In the genomic region with DNA sequence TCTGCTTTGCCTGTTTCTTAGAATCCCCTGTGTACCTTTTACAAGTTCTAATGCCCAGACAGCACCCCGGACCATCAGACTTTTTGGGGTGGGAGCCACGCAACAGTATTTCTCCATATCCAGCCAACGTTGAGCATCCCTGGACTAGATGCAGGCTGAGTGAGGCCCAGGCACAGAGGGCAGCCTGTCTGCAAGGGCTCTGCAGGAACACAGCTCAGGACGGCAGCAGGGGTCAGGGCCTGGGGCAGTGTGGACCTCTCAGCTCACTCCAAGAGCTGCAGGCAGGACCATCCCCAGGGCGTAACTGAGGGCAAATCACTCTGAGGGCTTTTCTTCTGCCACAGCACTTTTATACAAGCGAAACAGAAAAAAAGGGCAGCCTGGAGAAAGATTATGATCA, we compare ENCODE assay signal across 14 cellular contexts.
DNase-seq lines count a peak whose midpoint lies in the region; ATAC-seq, FAIRE-seq and TF ChIP-seq lines count a peak whose summit lies in the region.
"Had no signal": no experiment of that assay in that cellular context is flagged by ENCODE, and none has a peak within 500 bp of the region (broad histone marks: within the 10 kb centered on the region; RNA-seq: fewer than 3 reads in every experiment).

No MANE protein-coding gene starts in this region.

- no peaks in the 10 kb centered on the region for H3K79me1 ChIP-seq in H1 (ENCODE audit: low read depth, low read length)

- CTCF ChIA-PET in H1 (lab: Charles Lee; ENCODE audit: partially characterized antibody): interaction anchor here (1.0 kb wide), 2 partner anchors 33 to 150 kb away, joined by 3 read pairs; no protein-coding TSS in a partner anchor

- H3K4me3 ChIP-seq in right cardiac atrium (ENCODE audit: low read length) (no peak overlapping the region), H1 (ENCODE audit: extremely low read depth in 1 of 4, insufficient read depth in 2 of 4, low read depth in 3 of 4, low read length in 4 of 4) (no peak overlapping the region)
- H3K4me3 ChIP-seq: BLaER1 treated with 17β-estradiol and CSF1 and Interleukin-3, amounts not matched to agents 10 nM and 100 nM had no signal

- 90% methylated on average over 6 of the region's 6 CpGs for WGBS in right cardiac atrium
- 79% methylated on average over 6 of the region's 6 CpGs; no CpG with 5 or more reads in 1 of the 2 experiments for whole genome bisulfite sequencing in H1 (ENCODE audit: extremely low coverage in 1 of 2, insufficient coverage in 1 of 2, insufficient read length in 1 of 2, insufficient replicate concordance in 2 of 2, low coverage in 1 of 2, low lambda C conversion rate in 2 of 2, missing lambda C conversion rate in 1 of 2), 2 experiments

- H3K36me3 Mint-ChIP-seq in nephron progenitor cell (ENCODE audit: low read depth): no peaks in the 10 kb centered on the region
- H3K36me3 Mint-ChIP-seq: CD4-positive, CD25-positive, alpha-beta regulatory T cell had no signal

- H2AFZ ChIP-seq in H1 (ENCODE audit: low read length): 0 out of 2 replicates have a peak overlapping the region, but pooled peaks have one; percentile 3

- no peak overlapping the region for H3K4me3 Mint-ChIP-seq in nephron progenitor cell
- H3K4me3 Mint-ChIP-seq: CD4-positive, CD25-positive, alpha-beta regulatory T cell had no signal

- no peak for FAIRE-seq in H1 (lab: Jason Lieb, UNC)
- no peak for FAIRE-seq in frontal cortex (lab: Jason Lieb, UNC)
- FAIRE-seq: HTR-8/SVneo had no signal

- no peak overlapping the region for H3K4ac ChIP-seq in H1 (replicated peaks; ENCODE audit: insufficient read length, low read depth, low read length)

- H2BK120ac ChIP-seq in H1 (replicated peaks; ENCODE audit: low read depth, low read length): no peak overlapping the region

- H3K23me2 ChIP-seq in H1 (ENCODE audit: low read depth, low read length): no peaks in the 10 kb centered on the region

- H3K27ac Mint-ChIP-seq in nephron progenitor cell: peak overlapping the region; percentile 19
- H3K27ac Mint-ChIP-seq: CD4-positive, CD25-positive, alpha-beta regulatory T cell had no signal

- H4K91ac ChIP-seq in H1 (replicated peaks; ENCODE audit: insufficient read length, low read length): no peak overlapping the region

- no peaks in the 10 kb centered on the region for H3K9me3 Mint-ChIP-seq in nephron progenitor cell
- H3K9me3 Mint-ChIP-seq: CD4-positive, CD25-positive, alpha-beta regulatory T cell had no signal

- H3K27me3 ChIP-seq in right cardiac atrium (ENCODE audit: control insufficient read depth, insufficient read depth) (no peaks in the 10 kb centered on the region), H1 (replicated peaks in 1 of 4; ENCODE audit: control insufficient read depth in 3 of 4, extremely low read depth in 1 of 4, insufficient read depth in 3 of 4, low read length in 3 of 4) (no peaks in the 10 kb centered on the region)
- H3K27me3 ChIP-seq: BLaER1 treated with 17β-estradiol and CSF1 and Interleukin-3, amounts not matched to agents 10 nM and 100 nM had no signal

- peaks cover 34% of the 10 kb centered on the region for H3K4me1 Mint-ChIP-seq in nephron progenitor cell
- H3K4me1 Mint-ChIP-seq: CD4-positive, CD25-positive, alpha-beta regulatory T cell had no signal

- H3K36me3 ChIP-seq in H1 (ENCODE audit: control insufficient read depth in 2 of 4, insufficient read depth in 4 of 4, low read length in 3 of 4): no peaks in the 10 kb centered on the region
- H3K36me3 ChIP-seq: BLaER1 treated with 17β-estradiol and CSF1 and Interleukin-3, amounts not matched to agents 10 nM and 100 nM had no signal

- H2BK5ac ChIP-seq in H1 (ENCODE audit: low read depth, low read length): no peak overlapping the region

- in situ Hi-C loops in KBM-7 (cut with MboI; ENCODE audit: low pct_unique_long_range_greater_than_20kb, low sequenced_read_pairs): no loop called here

- intact Hi-C loops in right cardiac atrium (cut with DNase I) (no loop called here), left ventricle myocardium superior (cut with micrococcal nuclease) (no loop called here)

- H3K27me3 Mint-ChIP-seq in nephron progenitor cell (ENCODE audit: low read depth, poor library complexity): peaks cover 5% of the 10 kb centered on the region

- no peak overlapping the region for H3K14ac ChIP-seq in H1 (ENCODE audit: insufficient read length)

- no peaks in the 10 kb centered on the region for H4K20me1 ChIP-seq in H1 (replicated peaks in 1 of 2; ENCODE audit: control insufficient read depth in 1 of 2, insufficient read depth in 2 of 2, low read length in 2 of 2)
- H4K20me1 ChIP-seq: BLaER1 treated with 17β-estradiol and CSF1 and Interleukin-3, amounts not matched to agents 10 nM and 100 nM had no signal

- POLR2A ChIA-PET in H1 (lab: Charles Lee; ENCODE audit: partially characterized antibody): no interaction called here

- H3K23ac ChIP-seq in H1 (ENCODE audit: insufficient read length): no peak overlapping the region

- no peak overlapping the region for H3K9ac ChIP-seq in H1 (replicated peaks in 1 of 4; ENCODE audit: extremely low read depth in 1 of 4, low read depth in 3 of 4, low read length in 3 of 4)
- H3K9ac ChIP-seq: BLaER1 treated with 17β-estradiol and CSF1 and Interleukin-3, amounts not matched to agents 10 nM and 100 nM had no signal

- ATAC-seq in right cardiac atrium (peak; percentile 26 to 31), left ventricle myocardium superior (no peak)

- H3K9me3 ChIP-seq in right cardiac atrium (ENCODE audit: control insufficient read depth, low read length) (no peaks in the 10 kb centered on the region), H1 (ENCODE audit: insufficient read depth in 2 of 2, low read depth in 1 of 2, low read length in 1 of 2) (no peaks in the 10 kb centered on the region)
- H3K9me3 ChIP-seq: BLaER1 treated with 17β-estradiol and CSF1 and Interleukin-3, amounts not matched to agents 10 nM and 100 nM had no signal

- H2BK12ac ChIP-seq in H1 (ENCODE audit: low read depth, low read length): no peak overlapping the region

- H4K5ac ChIP-seq in H1 (ENCODE audit: insufficient read length, low read depth, low read length): no peak overlapping the region

- no peak overlapping the region for H2BK20ac ChIP-seq in H1 (ENCODE audit: low read length)

- H3K4me1 ChIP-seq in right cardiac atrium (ENCODE audit: control insufficient read depth, insufficient read depth, low read length) (no peaks in the 10 kb centered on the region), H1 (replicated peaks in 1 of 4; ENCODE audit: control insufficient read depth in 3 of 4, insufficient read depth in 4 of 4, low read length in 3 of 4) (peaks cover 0 to 2% (median 0%) of the 10 kb centered on the region in 4 experiments; a peak in 1 of 7 replicates)
- H3K4me1 ChIP-seq: BLaER1 treated with 17β-estradiol and CSF1 and Interleukin-3, amounts not matched to agents 10 nM and 100 nM had no signal

- no peak overlapping the region for H2AK5ac ChIP-seq in H1 (ENCODE audit: low read depth, low read length)

- DNase-seq in right cardiac atrium: no peak
- DNase-seq in left ventricle myocardium superior: no peak
- DNase-seq in H1 (ENCODE audit: low read depth in 1 of 2, low spot score in 2 of 2): no peak
- DNase-seq in nephron progenitor cell: no peak
- DNase-seq in KBM-7: no peak
- no peak for DNase-seq in frontal cortex (ENCODE audit: low spot score in 2 of 2)
- DNase-seq in anterior cingulate cortex (lab: John Stamatoyannopoulos, UW): no peak
- DNase-seq: 8988T; ACHN; CD4-positive, CD25-positive, alpha-beta regulatory T cell; DMS53; H7 had no signal

- no peak for TF ChIP-seq EP300 in H1 (IDR thresholded peaks at IDR 0.05; ENCODE audit: borderline replicate concordance in 1 of 2, low read depth in 2 of 2, low read length in 2 of 2)

- TF ChIP-seq CTCF in H1 (IDR thresholded peaks at IDR 0.05; ENCODE audit: control extremely low read depth in 1 of 3, insufficient read depth in 1 of 3, low read depth in 1 of 3, low read length in 3 of 3): no peak
- no peak for TF ChIP-seq CTCF in nephron progenitor cell (IDR thresholded peaks at IDR 0.05)

- H3K4me2 ChIP-seq in H1 (ENCODE audit: insufficient read depth in 1 of 2, low read depth in 2 of 2, low read length in 2 of 2): no peak overlapping the region
- H3K4me2 ChIP-seq: BLaER1 treated with 17β-estradiol and CSF1 and Interleukin-3, amounts not matched to agents 10 nM and 100 nM had no signal

- no peak overlapping the region for H3K56ac ChIP-seq in H1 (replicated peaks; ENCODE audit: insufficient read length, low read depth, low read length)

- no peaks in the 10 kb centered on the region for H3K79me2 ChIP-seq in H1 (ENCODE audit: control insufficient read depth in 1 of 2, insufficient read depth in 2 of 2, low read length in 2 of 2)

- H4K8ac ChIP-seq in H1 (ENCODE audit: extremely low read depth, insufficient read depth, low read length): no peak overlapping the region

- TF ChIP-seq RAD21 in H1 (IDR thresholded peaks at IDR 0.05 in 1 of 2, conservative IDR thresholded peaks at IDR 0.05 in 1 of 2; ENCODE audit: low read depth in 2 of 2, low read length in 2 of 2): no peak

- H3K27ac ChIP-seq in right cardiac atrium (ENCODE audit: low read length): no peak overlapping the region
- no peak overlapping the region for H3K27ac ChIP-seq in H1 (ENCODE audit: low read depth, low read length)
- H3K27ac ChIP-seq: BLaER1 treated with 17β-estradiol and CSF1 and Interleukin-3, amounts not matched to agents 10 nM and 100 nM had no signal

- H3K18ac ChIP-seq in H1 (ENCODE audit: extremely low read depth, low read length): no peak overlapping the region

- no peak overlapping the region for H2BK15ac ChIP-seq in H1 (ENCODE audit: low read length)

- no peak for TF ChIP-seq POLR2A in H1 (IDR thresholded peaks at IDR 0.05; ENCODE audit: control extremely low read depth in 1 of 2, low read depth in 2 of 2, low read length in 2 of 2)

TF ChIP-seq in H1, 55 proteins besides CTCF, POLR2A, EP300 and RAD21 (continues in another document):
- no peak for TF ChIP-seq POU5F1 (IDR thresholded peaks at IDR 0.05; ENCODE audit: low read depth, low read length)
- no peak for TF ChIP-seq YY1 (IDR thresholded peaks at IDR 0.05; ENCODE audit: low read depth, low read length)
- no peak for TF ChIP-seq GABPA (IDR thresholded peaks at IDR 0.05; ENCODE audit: borderline replicate concordance, insufficient read depth, low read length)
